20 cellular contexts compared by ENCODE assay signal in genomic region chr12:47557401-47557800, GRCh38.
A peak's percentile ranks its signal among the peaks of the same experiment; 100 is the strongest.
DNase-seq lines count a peak whose midpoint lies in the region; TF ChIP-seq lines count a peak whose summit lies in the region.
"Had no signal": no experiment of that assay in that cellular context is flagged by ENCODE, and none has a peak within 500 bp of the region (broad histone marks: within the 10 kb centered on the region; RNA-seq: fewer than 3 reads in every experiment).

No MANE protein-coding gene starts in this region.

- peak overlapping the region; percentile 63 for H2AFZ ChIP-seq in H9 (ENCODE audit: low read length)
- no peak overlapping the region for H2AFZ ChIP-seq in trophoblast cell (ENCODE audit: insufficient read depth, low read length, poor library complexity)

- H4K5ac ChIP-seq in H9 (ENCODE audit: insufficient read length, low read depth, low read length), result no peak overlapping the region

- peaks cover 16 to 20% of the 10 kb centered on the region in 2 experiments for H3K9me3 Mint-ChIP-seq in H9

- H3K4me2 ChIP-seq in H9 (ENCODE audit: insufficient read depth, insufficient read length, low read length) (no peak overlapping the region), trophoblast cell (ENCODE audit: low read length) (no peak overlapping the region)

- H4K91ac ChIP-seq in H9 (ENCODE audit: insufficient read length, low read depth, low read length), result no peak overlapping the region
- H4K91ac ChIP-seq in trophoblast cell (ENCODE audit: low read depth, low read length), result peak overlapping the region; percentile 1

- no peak for TF ChIP-seq CTCF in H9 (conservative IDR thresholded peaks at IDR 0.05)
- TF ChIP-seq CTCF in GM10248 (IDR thresholded peaks at IDR 0.05; ENCODE audit: control extremely low read depth, extremely low read depth, low read depth, missing control alignments), result no peak
- no peak for TF ChIP-seq CTCF in WERI-Rb-1 (IDR thresholded peaks at IDR 0.05; ENCODE audit: low read depth, low read length)

- no peak overlapping the region for H2BK20ac ChIP-seq in H9 (ENCODE audit: low read depth, low read length, poor library complexity, severe bottlenecking)

- H2BK12ac ChIP-seq in H9 (ENCODE audit: insufficient read length, low read depth, low read length), result no peak overlapping the region
- no peak overlapping the region for H2BK12ac ChIP-seq in trophoblast cell (ENCODE audit: low read length)

- DNase-seq in H9 (no peak), ecto neural progenitor cell (ENCODE audit: low spot score) (peak; percentile 39), trophoblast cell (no peak), GM10248 (ENCODE audit: extremely low spot score) (no peak), WERI-Rb-1 (no peak), ureter (ENCODE audit: low spot score) (no peak), NCI-H146 treated with DMSO at 0.1 percent for 48 hours (lab: John Stamatoyannopoulos, UW; ENCODE audit: unreplicated experiment) (no peak)
- DNase-seq: CD8-positive, alpha-beta memory T cell; DMS79; IMR-90; MM.1S; NCI-H1092; NCI-H1436 treated with DMSO at 0.1 percent for 48 hours; NCI-H2081; NCI-H2171 treated with DMSO at 0.1 percent for 48 hours; NCI-H446; NCI-H526 treated with DMSO at 0.1 percent for 48 hours; Peyer's patch had no signal

- H3K56ac ChIP-seq in H9 (ENCODE audit: insufficient read length, low read depth, low read length), result no peak overlapping the region

- H3K79me1 ChIP-seq in H9 (ENCODE audit: insufficient read depth, low read depth, low read length, poor library complexity, severe bottlenecking) (no peaks in the 10 kb centered on the region), trophoblast cell (ENCODE audit: low read length) (no peaks in the 10 kb centered on the region)

- CTCF ChIA-PET in GM10248 (lab: Yijun Ruan, JAX), result no interaction called here

- H3K23me2 ChIP-seq in H9 (ENCODE audit: insufficient read length, low read depth, low read length, poor library complexity, severe bottlenecking), result no peaks in the 10 kb centered on the region

- H3K36me3 ChIP-seq in trophoblast cell (ENCODE audit: control insufficient read depth in 1 of 2, insufficient read depth in 2 of 2, low read length in 2 of 2) (no peaks in the 10 kb centered on the region), WERI-Rb-1 (no peaks in the 10 kb centered on the region)
- H3K36me3 ChIP-seq: HAP-1, Peyer's patch, SJSA1 had no signal

- H3T11ph ChIP-seq in H9 (ENCODE audit: low read length), result no peak overlapping the region

- peaks cover 3 to 25% (median 6%) of the 10 kb centered on the region in 3 experiments; a peak in 5 of 7 replicates for H3K36me3 Mint-ChIP-seq in H9 (ENCODE audit: insufficient read depth in 1 of 3, low read depth in 3 of 3)

- no peak overlapping the region for H3K9ac ChIP-seq in H9 (ENCODE audit: extremely low read depth, insufficient read length, low read length)
- no peak overlapping the region for H3K9ac ChIP-seq in trophoblast cell (ENCODE audit: low read length)

- H4K8ac ChIP-seq in H9 (replicated peaks; ENCODE audit: insufficient read length, low read depth, low read length) (no peak overlapping the region), trophoblast cell (ENCODE audit: low read depth, low read length) (no peak overlapping the region)

- no peak overlapping the region for H3K4me3 Mint-ChIP-seq in H9
- H3K4me3 Mint-ChIP-seq: CD8-positive, alpha-beta memory T cell had no signal

- H2AK5ac ChIP-seq in H9 (ENCODE audit: insufficient read length, low read length), result no peak overlapping the region
- no peak overlapping the region for H2AK5ac ChIP-seq in trophoblast cell (ENCODE audit: low read length)

- H3K9me3 ChIP-seq in H9 (ENCODE audit: control insufficient read depth, low read depth, low read length) (no peaks in the 10 kb centered on the region), trophoblast cell (ENCODE audit: insufficient read depth, low read depth, low read length) (peaks cover 3% of the 10 kb centered on the region), WERI-Rb-1 (ENCODE audit: severe bottlenecking) (peaks cover 8% of the 10 kb centered on the region)
- H3K9me3 ChIP-seq: HAP-1, Peyer's patch, SJSA1 had no signal

- no peaks in the 10 kb centered on the region for H3K27me3 ChIP-seq in H9 (ENCODE audit: insufficient read depth, low read length)
- H3K27me3 ChIP-seq in trophoblast cell (ENCODE audit: insufficient read depth, low read length), result no peaks in the 10 kb centered on the region
- peaks cover 12% of the 10 kb centered on the region for H3K27me3 ChIP-seq in WERI-Rb-1 (ENCODE audit: insufficient read depth, low read depth, severe bottlenecking)
- H3K27me3 ChIP-seq: Peyer's patch, SJSA1 had no signal

- H3K27ac ChIP-seq in H9 (ENCODE audit: insufficient read length, low read depth, low read length) (no peak overlapping the region), trophoblast cell (ENCODE audit: low read depth, low read length) (no peak overlapping the region), WERI-Rb-1 (no peak overlapping the region)
- H3K27ac ChIP-seq: Peyer's patch, SJSA1 had no signal

- no peaks in the 10 kb centered on the region for H4K20me1 ChIP-seq in H9 (ENCODE audit: control insufficient read depth, insufficient read depth, insufficient read length)

- H3K4me1 Mint-ChIP-seq in H9, result peaks cover 8 to 11% of the 10 kb centered on the region in 2 experiments

- no peak overlapping the region for H2BK5ac ChIP-seq in H9 (ENCODE audit: insufficient read length, low read length)
- no peak overlapping the region for H2BK5ac ChIP-seq in trophoblast cell (ENCODE audit: low read depth, low read length, poor library complexity)

- no peak overlapping the region for H2BK120ac ChIP-seq in H9 (ENCODE audit: low read depth, low read length, poor library complexity, severe bottlenecking)
- peak overlapping the region; percentile 6 for H2BK120ac ChIP-seq in trophoblast cell (ENCODE audit: insufficient read depth, low read length, poor library complexity)

- POLR2A ChIA-PET in GM10248 (lab: Yijun Ruan, JAX), result no interaction called here

- H3K4me1 ChIP-seq in H9 (ENCODE audit: insufficient read depth, low read length) (no peaks in the 10 kb centered on the region), trophoblast cell (ENCODE audit: control insufficient read depth in 1 of 2, insufficient read depth in 2 of 2, low read length in 2 of 2) (no peaks in the 10 kb centered on the region)
- H3K4me1 ChIP-seq: HAP-1, Peyer's patch, SJSA1 had no signal

- H3K4ac ChIP-seq in H9 (ENCODE audit: low read depth, low read length) (no peak overlapping the region), trophoblast cell (ENCODE audit: low read depth, low read length) (no peak overlapping the region)

- H3K27ac Mint-ChIP-seq in H9, result no peak overlapping the region
- H3K27ac Mint-ChIP-seq: CD8-positive, alpha-beta memory T cell had no signal

- no peak overlapping the region for H3K18ac ChIP-seq in H9 (ENCODE audit: insufficient read length, low read depth, low read length)
- H3K18ac ChIP-seq in trophoblast cell (ENCODE audit: low read length), result no peak overlapping the region

- H3K23ac ChIP-seq in H9 (ENCODE audit: insufficient read length, low read depth, low read length), result no peak overlapping the region
- no peak overlapping the region for H3K23ac ChIP-seq in trophoblast cell (ENCODE audit: low read length)

- H3K79me2 ChIP-seq in H9 (ENCODE audit: insufficient read depth, low read length), result no peaks in the 10 kb centered on the region
- no peaks in the 10 kb centered on the region for H3K79me2 ChIP-seq in trophoblast cell (ENCODE audit: control insufficient read depth, insufficient read depth, low read length, poor library complexity)

- H3K27me3 Mint-ChIP-seq in H9 (ENCODE audit: low read depth), result no peaks in the 10 kb centered on the region

- no peak overlapping the region for H3K14ac ChIP-seq in H9 (ENCODE audit: insufficient read depth, low read length)
- no peak overlapping the region for H3K14ac ChIP-seq in trophoblast cell (ENCODE audit: low read length)

- H2BK15ac ChIP-seq in H9 (ENCODE audit: low read depth, low read length), result no peak overlapping the region

- H3K4me3 ChIP-seq in trophoblast cell (ENCODE audit: low read depth, low read length) (no peak overlapping the region), WERI-Rb-1 (ENCODE audit: low read depth, low read length) (no peak overlapping the region)
- H3K4me3 ChIP-seq: HAP-1, Peyer's patch, SJSA1 had no signal

- no CpG with 5 or more reads among the region's 5 CpGs for WGBS in H9 (ENCODE audit: extremely low coverage, insufficient read length, low lambda C conversion rate)
- no CpG with 5 or more reads among the region's 5 CpGs for WGBS in trophoblast cell (ENCODE audit: extremely low coverage, insufficient coverage, insufficient read length)

- H4K12ac ChIP-seq in trophoblast cell (ENCODE audit: low read depth, low read length), result no peak overlapping the region
